ENCODE assay signal across 27 cellular contexts in the genomic region with DNA sequence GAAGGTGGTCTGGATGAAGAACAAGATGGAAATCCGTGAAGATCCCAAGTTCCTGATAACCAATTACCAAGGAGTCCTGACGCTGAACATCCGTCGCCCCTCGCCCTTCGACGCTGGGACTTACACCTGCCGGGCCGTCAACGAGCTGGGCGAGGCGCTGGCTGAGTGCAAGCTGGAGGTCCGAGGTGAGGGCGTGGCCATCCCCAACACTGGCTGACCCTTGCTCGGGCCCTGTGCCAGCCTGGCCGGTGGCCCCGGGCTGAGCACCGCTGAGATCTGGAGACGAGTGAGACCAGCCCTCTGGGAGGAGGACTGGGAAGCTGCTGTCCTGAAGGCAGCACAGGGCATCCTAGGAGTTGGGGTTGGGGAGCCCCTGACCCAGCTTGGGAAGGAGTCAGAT. TPM values are rescaled to one million over a fixed set of nuclear protein-coding genes. Genes with fewer than 3 reads are reported as not detected.
"Had no signal": no experiment of that assay in that cellular context is flagged by ENCODE, and none has a peak within 500 bp of the region (broad histone marks: within the 10 kb centered on the region; RNA-seq: fewer than 3 reads in every experiment).

No MANE protein-coding gene starts in this region.

- H3K9me3 Mint-ChIP-seq: activated CD4-positive, alpha-beta memory T cell treated with anti-CD3 and anti-CD28 coated beads, Interleukin-2, amount 10 ng/mL, durations not matched to agents 7 days and 5 days; activated naive CD8-positive, alpha-beta T cell treated with anti-CD3 and anti-CD28 coated beads, Interleukin-2, amount 10 ng/mL, durations not matched to agents 7 days and 5 days; activated T-cell treated with anti-CD3 and anti-CD28 coated beads, Interleukin-2, amount 50 U/mL, for 72 hours had no signal

- H3K36me3 ChIP-seq: adrenal gland, breast epithelium, WERI-Rb-1 had no signal

- H3K4me1 ChIP-seq: adrenal gland, breast epithelium had no signal

- H3K36me3 Mint-ChIP-seq: activated naive CD8-positive, alpha-beta T cell treated with anti-CD3 and anti-CD28 coated beads, Interleukin-2, amount 10 ng/mL, durations not matched to agents 7 days and 5 days had no signal

- H3K4me3 ChIP-seq: adrenal gland, breast epithelium, K562 had no signal

- H3K27ac Mint-ChIP-seq: activated CD4-positive, alpha-beta memory T cell treated with anti-CD3 and anti-CD28 coated beads, Interleukin-2, amount 10 ng/mL, durations not matched to agents 7 days and 5 days; activated CD4-positive, alpha-beta T cell treated with anti-CD3 and anti-CD28 coated beads for 36 hours; activated naive CD8-positive, alpha-beta T cell treated with anti-CD3 and anti-CD28 coated beads, Interleukin-2, amount 10 ng/mL, durations not matched to agents 7 days and 5 days; activated T-cell treated with anti-CD3 and anti-CD28 coated beads, Interleukin-2, amount 50 U/mL, for 72 hours had no signal

- H3K9me3 ChIP-seq: adrenal gland, breast epithelium had no signal

- ATAC-seq: activated CD4-positive, alpha-beta T cell treated with anti-CD3 and anti-CD28 coated beads for 36 hours; activated T-cell treated with anti-CD3 and anti-CD28 coated beads, Interleukin-2, amount 50 U/mL, for 72 hours; K562 had no signal

- H3K4me3 Mint-ChIP-seq: activated CD4-positive, alpha-beta memory T cell treated with anti-CD3 and anti-CD28 coated beads, Interleukin-2, amount 10 ng/mL, durations not matched to agents 7 days and 5 days; activated CD4-positive, alpha-beta T cell treated with anti-CD3 and anti-CD28 coated beads for 36 hours; activated naive CD8-positive, alpha-beta T cell treated with anti-CD3 and anti-CD28 coated beads, Interleukin-2, amount 10 ng/mL, durations not matched to agents 7 days and 5 days; activated T-cell treated with anti-CD3 and anti-CD28 coated beads, Interleukin-2, amount 50 U/mL, for 72 hours had no signal

- H3K27me3 ChIP-seq: adrenal gland had no signal

- FAIRE-seq: K562, TTC549 had no signal

- DNase-seq: activated CD4-positive, alpha-beta memory T cell treated with anti-CD3 and anti-CD28 coated beads, Interleukin-2, amount 10 ng/mL, durations not matched to agents 7 days and 5 days; activated CD4-positive, alpha-beta T cell treated with anti-CD3 and anti-CD28 coated beads for 36 hours; activated CD4-positive, alpha-beta T cell treated with anti-CD3 and anti-CD28 coated beads, Interleukin-2, amount 50 U/mL, for 1 hour; activated CD8-positive, alpha-beta memory T cell treated with anti-CD3 and anti-CD28 coated beads, Interleukin-2, amount 50 U/mL, for 4 hours; activated naive CD4-positive, alpha-beta T cell treated with anti-CD3 and anti-CD28 coated beads, Interleukin-2, amount 50 U/mL, for 16 hours; activated naive CD8-positive, alpha-beta T cell treated with anti-CD3 and anti-CD28 coated beads, Interleukin-2, amount 10 ng/mL, durations not matched to agents 7 days and 5 days; activated T-cell treated with anti-CD3 and anti-CD28 coated beads, Interleukin-2, amount 50 U/mL, for 72 hours; adrenal gland; aorta; caudate nucleus; Karpas-422; MM.1S; NCI-H1105; NCI-H1436; NCI-H187 treated with DMSO at 0.1 percent for 48 hours; NCI-H2081 treated with DMSO at 0.1 percent for 48 hours; NCI-H446; NCI-H524 treated with DMSO at 0.1 percent for 48 hours; NCI-H748 treated with DMSO at 0.1 percent for 48 hours; SIG-M5; T-helper 2 cell; T1000; WERI-Rb-1 had no signal

- H3K27ac ChIP-seq: adrenal gland, breast epithelium, WERI-Rb-1 had no signal

RNA-seq across cellular contexts. Expression of gene GARIN5A, which starts 12.3 kb away (rescaled TPM):
- total RNA-seq: aorta, RPMI7951 had no signal
- polyA plus RNA-seq: aorta had no signal

RNA-seq across cellular contexts. Expression of gene MYBPC2, which starts 31.7 kb away (rescaled TPM):
- total RNA-seq: aorta, RPMI7951 had no signal

RNA-seq across cellular contexts. Expression of gene SPIB, which starts 45.6 kb away (rescaled TPM):
- total RNA-seq: RPMI7951 had no signal
